In genomic region chr10:10773109-10773508, GRCh38 we compare ENCODE assay signal across 14 cellular contexts.
DNase-seq lines count a peak whose midpoint lies in the region; TF ChIP-seq lines count a peak whose summit lies in the region.
"Had no signal": no experiment of that assay in that cellular context is flagged by ENCODE, and none has a peak within 500 bp of the region (broad histone marks: within the 10 kb centered on the region; RNA-seq: fewer than 3 reads in every experiment).

No MANE protein-coding gene starts in this region.

- H3K9ac ChIP-seq in KMS-11 (peak overlapping the region; percentile 12; the same call in 1 of the 2 replicates), mesenchymal stem cell (ENCODE audit: low read length) (peak overlapping the region; percentile 32)
- H3K9ac ChIP-seq: BLaER1 had no signal

- no peak overlapping the region for H3K14ac ChIP-seq in mesenchymal stem cell (ENCODE audit: low read length in 2 of 2)

- no peaks in the 10 kb centered on the region for H3K79me1 ChIP-seq in mesenchymal stem cell (replicated peaks; ENCODE audit: low read length, poor library complexity, severe bottlenecking)

- peak overlapping the region; percentile 13; the same call in 1 of the 2 replicates for H3K27ac ChIP-seq in KMS-11
- H3K27ac ChIP-seq in mesenchymal stem cell (ENCODE audit: low read length, poor library complexity, severe bottlenecking) = no peak overlapping the region
- H3K27ac ChIP-seq: A549, BLaER1 had no signal

- H3K18ac ChIP-seq in mesenchymal stem cell (ENCODE audit: low read depth in 1 of 2, low read length in 2 of 2) = no peak overlapping the region

- no peak for TF ChIP-seq CTCF in KMS-11 (conservative IDR thresholded peaks at IDR 0.05; ENCODE audit: low read depth, low read length)
- TF ChIP-seq CTCF in GM10266 (IDR thresholded peaks at IDR 0.05; ENCODE audit: control insufficient read depth, insufficient read depth, low read depth, missing control alignments) = no peak

- DNase-seq in OCI-M1 (lab: John Stamatoyannopoulos, UW) (peak; percentile 5), mesenchymal stem cell (no peak), activated gamma-delta T cell (lab: John Stamatoyannopoulos, UW) (no peak), GM19238 (ENCODE audit: insufficient read length, low spot score) (no peak), GM10266 (ENCODE audit: extremely low spot score) (no peak)
- DNase-seq: CD4-positive, alpha-beta memory T cell; DMS153; DMS79; GF-D8 had no signal

- H3K79me2 ChIP-seq in KMS-11 (ENCODE audit: insufficient read depth, low read depth) = no peaks in the 10 kb centered on the region

- H3K36me3 ChIP-seq in KMS-11 (ENCODE audit: insufficient read depth) (no peaks in the 10 kb centered on the region), mesenchymal stem cell (ENCODE audit: control insufficient read depth in 1 of 2, insufficient read depth in 2 of 2, low read depth in 1 of 2, low read length in 2 of 2) (peaks cover 0 to 10% of the 10 kb centered on the region in 2 experiments)
- H3K36me3 ChIP-seq: BLaER1, HAP-1 had no signal

- H4K91ac ChIP-seq in mesenchymal stem cell (ENCODE audit: low read length) = no peak overlapping the region

- no peaks in the 10 kb centered on the region for H3K9me3 ChIP-seq in mesenchymal stem cell (ENCODE audit: control insufficient read depth, low read length)
- H3K9me3 ChIP-seq: A549, HAP-1 had no signal

- H3K23ac ChIP-seq in mesenchymal stem cell (ENCODE audit: low read length in 2 of 2) = no peak overlapping the region

- no peaks in the 10 kb centered on the region for H4K20me1 ChIP-seq in KMS-11 (ENCODE audit: insufficient read depth)
- H4K20me1 ChIP-seq: BLaER1 had no signal

- H3K4me1 ChIP-seq in KMS-11 (ENCODE audit: low read depth, poor library complexity, severe bottlenecking) = peaks cover 20% of the 10 kb centered on the region
- H3K4me1 ChIP-seq in mesenchymal stem cell (ENCODE audit: control insufficient read depth, insufficient read depth, low read depth, low read length) = no peaks in the 10 kb centered on the region
- H3K4me1 ChIP-seq: A549, BLaER1, HAP-1 had no signal

- peak overlapping the region; percentile 78 for H3K4me2 ChIP-seq in KMS-11
- H3K4me2 ChIP-seq in mesenchymal stem cell (ENCODE audit: low read length, poor library complexity, severe bottlenecking) = no peak overlapping the region
- H3K4me2 ChIP-seq: A549, BLaER1 had no signal

- H3K27me3 ChIP-seq in KMS-11 (ENCODE audit: insufficient read depth, low read depth) = no peaks in the 10 kb centered on the region
- no peaks in the 10 kb centered on the region for H3K27me3 ChIP-seq in mesenchymal stem cell (ENCODE audit: control insufficient read depth in 1 of 2, insufficient read depth in 1 of 2, low read length in 2 of 2)
- H3K27me3 ChIP-seq: BLaER1 had no signal

- no peak overlapping the region for H2AK5ac ChIP-seq in mesenchymal stem cell (ENCODE audit: low read length, severe bottlenecking)

- H2BK12ac ChIP-seq in mesenchymal stem cell (ENCODE audit: low read length in 2 of 2) = no peak overlapping the region

- H3K4me3 ChIP-seq in KMS-11 (IDR thresholded peaks at IDR 0.05; ENCODE audit: insufficient read depth, low read depth, low read length) (no peak overlapping the region), mesenchymal stem cell (ENCODE audit: insufficient read depth in 1 of 2, low read depth in 1 of 2, low read length in 2 of 2) (peak overlapping the region in 1 of 2 experiments; percentile 38)
- H3K4me3 ChIP-seq: A549, BLaER1, GM12878, HAP-1 had no signal

- H2BK120ac ChIP-seq in mesenchymal stem cell (ENCODE audit: low read depth, low read length) = no peak overlapping the region

- no peak overlapping the region for H3K4ac ChIP-seq in mesenchymal stem cell (ENCODE audit: low read depth in 1 of 2, low read length in 2 of 2)

- H2BK15ac ChIP-seq in mesenchymal stem cell (ENCODE audit: low read depth, poor library complexity, severe bottlenecking) = no peak overlapping the region

- H2BK5ac ChIP-seq in mesenchymal stem cell (ENCODE audit: low read depth, low read length, poor library complexity, severe bottlenecking) = no peak overlapping the region

- peak overlapping the region; percentile 61 for H2AFZ ChIP-seq in KMS-11 (ENCODE audit: low read depth)
- H2AFZ ChIP-seq in mesenchymal stem cell (ENCODE audit: low read depth, low read length) = no peak overlapping the region

- WGBS in mesenchymal stem cell = 95% methylated on average over 4 of the region's 5 CpGs

- H4K8ac ChIP-seq in mesenchymal stem cell (ENCODE audit: low read length) = no peak overlapping the region
